In genomic region chr16:70154736-70155135, GRCh38 we compare ENCODE assay signal across 1 cellular context. TPM values are rescaled to one million over a fixed set of nuclear protein-coding genes. Genes with fewer than 3 reads are reported as not detected.
"Had no signal": no experiment of that assay in that cellular context is flagged by ENCODE, and none has a peak within 500 bp of the region (broad histone marks: within the 10 kb centered on the region; RNA-seq: fewer than 3 reads in every experiment).

No MANE protein-coding gene starts in this region.

RNA-seq across cellular contexts. Expression of gene CLEC18C, which starts 18.9 kb away (rescaled TPM):
- total RNA-seq: M059J had no signal
